In genomic region chr7:49822862-49823261, GRCh38 we compare ENCODE assay signal across 22 cellular contexts. TPM values are rescaled to one million over a fixed set of nuclear protein-coding genes. Genes with fewer than 3 reads are reported as not detected.
"Had no signal": no experiment of that assay in that cellular context is flagged by ENCODE, and none has a peak within 500 bp of the region (broad histone marks: within the 10 kb centered on the region; RNA-seq: fewer than 3 reads in every experiment).

No MANE protein-coding gene starts in this region.

- H3K4me3 ChIP-seq: gastroesophageal sphincter, prostate gland, right lobe of liver, SK-N-MC, smooth muscle cell, stomach, testis had no signal

- DNase-seq: activated CD4-positive, alpha-beta memory T cell treated with anti-CD3 and anti-CD28 coated beads for 36 hours; activated CD4-positive, alpha-beta T cell treated with anti-CD3 and anti-CD28 coated beads for 4 hours; activated CD8-positive, alpha-beta memory T cell treated with anti-CD3 and anti-CD28 coated beads, Interleukin-2, amount 10 ng/mL, durations not matched to agents 7 days and 5 days; activated naive CD4-positive, alpha-beta T cell; activated naive CD8-positive, alpha-beta T cell treated with anti-CD3 and anti-CD28 coated beads, Interleukin-2, amount 10 ng/mL, durations not matched to agents 7 days and 5 days; amygdala; central memory CD4-positive, alpha-beta T cell; endodermal cell; immature natural killer cell; mammary epithelial cell; midbrain; right lobe of liver; stimulated activated CD4-positive, alpha-beta T cell treated with anti-CD3 and anti-CD28 coated beads, Interleukin-4, amount 100 ng/mL, for 24 hours; stomach; testis had no signal

- ATAC-seq: activated CD8-positive, alpha-beta memory T cell treated with anti-CD3 and anti-CD28 coated beads, Interleukin-2, amount 10 ng/mL, durations not matched to agents 7 days and 5 days; gastroesophageal sphincter; right lobe of liver; stimulated activated effector memory CD8-positive, alpha-beta T cell treated with anti-CD3 and anti-CD28 coated beads, Interleukin-12 subunit alpha, Interleukin-12 subunit beta, amount 100 ng/mL, for 72 hours had no signal

RNA-seq across cellular contexts. Expression of gene VWC2, which starts 49.4 kb away (rescaled TPM):
- total RNA-seq: activated CD4-positive, alpha-beta memory T cell treated with anti-CD3 and anti-CD28 coated beads for 36 hours; activated CD8-positive, alpha-beta memory T cell treated with anti-CD3 and anti-CD28 coated beads, Interleukin-2, amount 10 ng/mL, durations not matched to agents 7 days and 5 days; activated naive CD8-positive, alpha-beta T cell treated with anti-CD3 and anti-CD28 coated beads, Interleukin-2, amount 10 ng/mL, durations not matched to agents 7 days and 5 days; endodermal cell; epithelial cell of proximal tubule; mammary epithelial cell; osteoblast; right lobe of liver; smooth muscle cell had no signal
